Comparison of ENCODE assay signal across 26 cellular contexts in genomic region chr7:87511510-87511909, GRCh38. TPM values are rescaled to one million over a fixed set of nuclear protein-coding genes. Genes with fewer than 3 reads are reported as not detected.
DNase-seq lines count a peak whose midpoint lies in the region; ATAC-seq and TF ChIP-seq lines count a peak whose summit lies in the region.
"Had no signal": no experiment of that assay in that cellular context is flagged by ENCODE, and none has a peak within 500 bp of the region (broad histone marks: within the 10 kb centered on the region; RNA-seq: fewer than 3 reads in every experiment).

No MANE protein-coding gene starts in this region.

- H3K27me3 Mint-ChIP-seq in activated T-helper 17 cell treated with anti-CD3 and anti-CD28 coated beads, Interleukin-2, amount 50 U/mL, for 72 hours: no peaks in the 10 kb centered on the region

- no peak overlapping the region for H3K4me3 Mint-ChIP-seq in activated T-helper 17 cell treated with anti-CD3 and anti-CD28 coated beads, Interleukin-2, amount 50 U/mL, for 72 hours
- H3K4me3 Mint-ChIP-seq: CD4-positive, alpha-beta memory T cell had no signal

- ATAC-seq in GM18868 (IDR thresholded peaks at IDR 0.05; ENCODE audit: unreplicated experiment): peak; percentile 34
- ATAC-seq in activated T-helper 17 cell treated with anti-CD3 and anti-CD28 coated beads, Interleukin-2, amount 50 U/mL, for 72 hours (replicated peaks): peak; percentile 45
- peak; percentile 50 for ATAC-seq in stimulated activated naive CD8-positive, alpha-beta T cell treated with anti-CD3 and anti-CD28 coated beads, Interleukin-15, Interleukin-2, amounts not matched to agents 100 U/mL and 50 U/mL, for 24 hours
- ATAC-seq: A549, PC-3, SK-N-SH treated with all-trans-retinoic acid at 6 μM for 48 hours had no signal

- H3K27ac Mint-ChIP-seq in activated T-helper 17 cell treated with anti-CD3 and anti-CD28 coated beads, Interleukin-2, amount 50 U/mL, for 72 hours: no peak overlapping the region

- TF ChIP-seq POLR2A in erythroblast (IDR thresholded peaks at IDR 0.05; ENCODE audit: low read length): no peak

- no peaks in the 10 kb centered on the region for H3K4me1 Mint-ChIP-seq in activated T-helper 17 cell treated with anti-CD3 and anti-CD28 coated beads, Interleukin-2, amount 50 U/mL, for 72 hours

- H3K9me3 Mint-ChIP-seq in activated T-helper 17 cell treated with anti-CD3 and anti-CD28 coated beads, Interleukin-2, amount 50 U/mL, for 72 hours: no peaks in the 10 kb centered on the region
- H3K9me3 Mint-ChIP-seq: CD4-positive, alpha-beta memory T cell had no signal

- H3K36me3 Mint-ChIP-seq in activated T-helper 17 cell treated with anti-CD3 and anti-CD28 coated beads, Interleukin-2, amount 50 U/mL, for 72 hours (ENCODE audit: low read depth): peaks cover 52% of the 10 kb centered on the region

- peak; percentile 3 to 12 for DNase-seq in erythroblast (lab: John Stamatoyannopoulos, UW)
- no peak for DNase-seq in stimulated activated naive CD8-positive, alpha-beta T cell treated with anti-CD3 and anti-CD28 coated beads, Interleukin-15, Interleukin-2, amounts not matched to agents 100 U/mL and 50 U/mL, for 24 hours
- no peak for DNase-seq in EL
- DNase-seq in NCI-H524 treated with DMSO at 0.1 percent for 48 hours (lab: John Stamatoyannopoulos, UW): no peak
- no peak for DNase-seq in kidney tubule cell (ENCODE audit: low spot score)
- DNase-seq: AML-193; Caco-2; CD4-positive, alpha-beta memory T cell; GDM1; KBM-7; MV-4-11; NCI-H1105; NCI-H1436 treated with DMSO at 0.1 percent for 48 hours; NCI-H187 treated with DMSO at 0.1 percent for 48 hours; NCI-H2171 treated with DMSO at 0.1 percent for 48 hours; NCI-H345; NCI-H510A treated with DMSO at 0.1 percent for 48 hours; NCI-H748 treated with DMSO at 0.1 percent for 48 hours; PC-3; SJCRH30 had no signal

RNA-seq across cellular contexts. Expression of gene ABCB4, which starts 36.0 kb away (rescaled TPM):
- not detected for total RNA-seq in activated T-helper 17 cell treated with anti-CD3 and anti-CD28 coated beads, Interleukin-2, amount 50 U/mL, for 72 hours
- total RNA-seq: CD4-positive, alpha-beta memory T cell; LHCN-M2; MCF 10A; PC-3 had no signal

Comparison
In these comparisons a context has a peak if more than half of its experiments do, and no peak if none do; other contexts are left out.
1. DNase-seq: peak in erythroblast (2 of 2); none in stimulated activated naive CD8-positive, alpha-beta T cell treated with anti-CD3 and anti-CD28 coated beads, Interleukin-15, Interleukin-2, amounts not matched to agents 100 U/mL and 50 U/mL, for 24 hours (single experiment), EL (single experiment), NCI-H524 treated with DMSO at 0.1 percent for 48 hours (single experiment) and kidney tubule cell (single experiment).
2. Peak in every context shown above with its lines, with median percentiles within 50 percentile points of each other: ATAC-seq.